Comparison of ENCODE assay signal across 1 cellular context in genomic region chr16:77359065-77359502, GRCh38.
TF ChIP-seq lines count a peak whose summit lies in the region.

No MANE protein-coding gene starts in this region.

TF ChIP-seq in GM23338, 12 proteins besides CTCF, POLR2A, EP300 and RAD21 (continued from another document):
- TF ChIP-seq REST (IDR thresholded peaks at IDR 0.05; ENCODE audit: unreplicated experiment): no peak
- TF ChIP-seq JUNB (IDR thresholded peaks at IDR 0.05; ENCODE audit: unreplicated experiment): no peak
- no peak for TF ChIP-seq EZH2 (IDR thresholded peaks at IDR 0.05; ENCODE audit: low read depth, unreplicated experiment)
- no peak for TF ChIP-seq POLR2AphosphoS5 (IDR thresholded peaks at IDR 0.05; ENCODE audit: low read depth)
- TF ChIP-seq STAT1 (IDR thresholded peaks at IDR 0.05; ENCODE audit: unreplicated experiment): no peak
- TF ChIP-seq NANOG (IDR thresholded peaks at IDR 0.05; ENCODE audit: borderline replicate concordance): no peak
- TF ChIP-seq ETS1 (IDR thresholded peaks at IDR 0.05): no peak
TF ChIP-seq in GM23338: peak in this region for 0.
